Comparison of ENCODE assay signal across 20 cellular contexts in the genomic region with DNA sequence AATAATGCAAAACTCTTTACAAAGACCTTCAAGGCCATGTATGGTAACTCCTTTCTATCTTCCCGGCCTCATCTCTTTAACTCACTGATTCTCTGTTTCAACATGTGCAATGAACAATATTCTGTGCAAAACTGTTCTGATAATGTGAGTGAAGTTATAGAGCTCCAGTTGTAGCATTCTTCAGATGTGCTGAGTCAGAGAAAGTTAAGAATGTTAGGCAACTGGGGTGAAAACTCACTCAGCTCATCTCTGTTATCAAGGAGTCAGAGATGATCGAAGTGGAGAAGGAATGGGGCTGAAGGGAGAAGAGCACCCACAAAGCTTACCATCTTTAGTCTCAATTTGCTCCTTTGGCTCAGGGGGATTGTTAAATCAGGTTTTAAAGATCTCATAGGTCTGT.
"Had no signal": no experiment of that assay in that cellular context is flagged by ENCODE, and none has a peak within 500 bp of the region (broad histone marks: within the 10 kb centered on the region; RNA-seq: fewer than 3 reads in every experiment).

No MANE protein-coding gene starts in this region.

- H3K27me3 ChIP-seq: sigmoid colon, spleen, testis, vagina had no signal

- H3K36me3 ChIP-seq: left ventricle myocardium inferior, sigmoid colon, spleen, vagina had no signal

- H3K4me3 ChIP-seq: coronary artery, left ventricle myocardium inferior, sigmoid colon, spleen, testis, vagina had no signal

- H3K27ac ChIP-seq: coronary artery, left ventricle myocardium inferior, sigmoid colon, spleen, testis, vagina, VCaP had no signal

- DNase-seq: activated CD4-positive, alpha-beta memory T cell treated with anti-CD3 and anti-CD28 coated beads, Interleukin-2, amount 10 ng/mL, durations not matched to agents 7 days and 5 days; activated CD4-positive, alpha-beta T cell treated with anti-CD3 and anti-CD28 coated beads, Interleukin-2, amount 10 ng/mL, durations not matched to agents 24 days and 14 days; activated effector memory CD4-positive, alpha-beta T cell treated with anti-CD3 and anti-CD28 coated beads, Interleukin-2, amount 50 U/mL, for 16 hours; activated naive CD4-positive, alpha-beta T cell treated with anti-CD3 and anti-CD28 coated beads, Interleukin-2, amount 50 U/mL, for 16 hours; activated naive CD8-positive, alpha-beta T cell treated with anti-CD3 and anti-CD28 coated beads, Interleukin-2, amount 50 U/mL, for 24 hours; aorta; endodermal cell; hippocampal formation; left ventricle myocardium inferior; natural killer cell; sigmoid colon; spleen; stimulated activated CD4-positive, alpha-beta T cell treated with anti-CD3 and anti-CD28 coated beads, Interleukin-4, amount 100 ng/mL, for 1 hour; stimulated activated naive CD4-positive, alpha-beta T cell; T-helper 2 cell; testis; trophoblast cell had no signal

- H3K9me3 ChIP-seq: testis, vagina had no signal

- H3K4me1 ChIP-seq: left ventricle myocardium inferior, sigmoid colon, spleen, testis, vagina had no signal
